Comparison of ENCODE assay signal across 1 cellular context in the genomic region with DNA sequence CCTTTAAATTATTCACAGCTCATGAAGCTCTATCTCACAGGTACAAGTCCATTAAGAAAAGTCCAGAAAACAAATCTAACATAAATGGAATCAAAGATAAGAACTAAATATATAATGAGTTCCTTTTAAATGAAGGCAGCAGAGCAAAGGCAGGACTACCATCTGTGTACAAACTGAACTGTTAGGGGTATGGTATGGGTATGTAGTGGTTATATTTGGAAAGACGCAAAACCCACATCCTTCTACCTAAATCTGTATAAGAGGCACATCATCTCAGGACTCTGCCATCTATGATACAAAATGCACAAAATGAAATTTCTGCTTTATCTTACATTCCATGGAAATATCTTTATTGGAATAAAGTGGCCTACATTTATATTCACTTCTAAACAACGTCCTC.
TF ChIP-seq lines count a peak whose summit lies in the region.

No MANE protein-coding gene starts in this region.

TF ChIP-seq in SK-N-SH treated with all-trans-retinoic acid at 6 μM for 48 hours, 23 proteins besides CTCF, POLR2A, EP300 and RAD21 (continued from another document):
- TF ChIP-seq, protein P1, sequence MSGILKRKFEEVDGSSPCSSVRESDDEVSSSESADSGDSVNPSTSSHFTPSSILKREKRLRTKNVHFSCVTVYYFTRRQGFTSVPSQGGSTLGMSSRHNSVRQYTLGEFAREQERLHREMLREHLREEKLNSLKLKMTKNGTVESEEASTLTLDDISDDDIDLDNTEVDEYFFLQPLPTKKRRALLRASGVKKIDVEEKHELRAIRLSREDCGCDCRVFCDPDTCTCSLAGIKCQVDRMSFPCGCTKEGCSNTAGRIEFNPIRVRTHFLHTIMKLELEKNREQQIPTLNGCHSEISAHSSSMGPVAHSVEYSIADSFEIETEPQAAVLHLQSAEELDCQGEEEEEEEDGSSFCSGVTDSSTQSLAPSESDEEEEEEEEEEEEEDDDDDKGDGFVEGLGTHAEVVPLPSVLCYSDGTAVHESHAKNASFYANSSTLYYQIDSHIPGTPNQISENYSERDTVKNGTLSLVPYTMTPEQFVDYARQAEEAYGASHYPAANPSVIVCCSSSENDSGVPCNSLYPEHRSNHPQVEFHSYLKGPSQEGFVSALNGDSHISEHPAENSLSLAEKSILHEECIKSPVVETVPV (CRISPR knock-in tag; IDR thresholded peaks at IDR 0.05): no peak
- TF ChIP-seq ZC3H10 (CRISPR knock-in tag; IDR thresholded peaks at IDR 0.05) (no peak), ZNF70 (CRISPR knock-in tag; IDR thresholded peaks at IDR 0.05) (no peak), TCF4 (CRISPR knock-in tag; IDR thresholded peaks at IDR 0.05; ENCODE audit: borderline replicate concordance) (no peak), ZFP30 (CRISPR knock-in tag; IDR thresholded peaks at IDR 0.05) (no peak), ESRRG (CRISPR knock-in tag; IDR thresholded peaks at IDR 0.05) (no peak), RARB (CRISPR knock-in tag; IDR thresholded peaks at IDR 0.05) (no peak), ISL1 (CRISPR knock-in tag; IDR thresholded peaks at IDR 0.05) (no peak)
- TF ChIP-seq, protein P2, sequence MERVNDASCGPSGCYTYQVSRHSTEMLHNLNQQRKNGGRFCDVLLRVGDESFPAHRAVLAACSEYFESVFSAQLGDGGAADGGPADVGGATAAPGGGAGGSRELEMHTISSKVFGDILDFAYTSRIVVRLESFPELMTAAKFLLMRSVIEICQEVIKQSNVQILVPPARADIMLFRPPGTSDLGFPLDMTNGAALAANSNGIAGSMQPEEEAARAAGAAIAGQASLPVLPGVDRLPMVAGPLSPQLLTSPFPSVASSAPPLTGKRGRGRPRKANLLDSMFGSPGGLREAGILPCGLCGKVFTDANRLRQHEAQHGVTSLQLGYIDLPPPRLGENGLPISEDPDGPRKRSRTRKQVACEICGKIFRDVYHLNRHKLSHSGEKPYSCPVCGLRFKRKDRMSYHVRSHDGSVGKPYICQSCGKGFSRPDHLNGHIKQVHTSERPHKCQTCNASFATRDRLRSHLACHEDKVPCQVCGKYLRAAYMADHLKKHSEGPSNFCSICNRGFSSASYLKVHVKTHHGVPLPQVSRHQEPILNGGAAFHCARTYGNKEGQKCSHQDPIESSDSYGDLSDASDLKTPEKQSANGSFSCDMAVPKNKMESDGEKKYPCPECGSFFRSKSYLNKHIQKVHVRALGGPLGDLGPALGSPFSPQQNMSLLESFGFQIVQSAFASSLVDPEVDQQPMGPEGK (CRISPR knock-in tag; IDR thresholded peaks at IDR 0.05; ENCODE audit: borderline replicate concordance): no peak
- TF ChIP-seq, protein P3, sequence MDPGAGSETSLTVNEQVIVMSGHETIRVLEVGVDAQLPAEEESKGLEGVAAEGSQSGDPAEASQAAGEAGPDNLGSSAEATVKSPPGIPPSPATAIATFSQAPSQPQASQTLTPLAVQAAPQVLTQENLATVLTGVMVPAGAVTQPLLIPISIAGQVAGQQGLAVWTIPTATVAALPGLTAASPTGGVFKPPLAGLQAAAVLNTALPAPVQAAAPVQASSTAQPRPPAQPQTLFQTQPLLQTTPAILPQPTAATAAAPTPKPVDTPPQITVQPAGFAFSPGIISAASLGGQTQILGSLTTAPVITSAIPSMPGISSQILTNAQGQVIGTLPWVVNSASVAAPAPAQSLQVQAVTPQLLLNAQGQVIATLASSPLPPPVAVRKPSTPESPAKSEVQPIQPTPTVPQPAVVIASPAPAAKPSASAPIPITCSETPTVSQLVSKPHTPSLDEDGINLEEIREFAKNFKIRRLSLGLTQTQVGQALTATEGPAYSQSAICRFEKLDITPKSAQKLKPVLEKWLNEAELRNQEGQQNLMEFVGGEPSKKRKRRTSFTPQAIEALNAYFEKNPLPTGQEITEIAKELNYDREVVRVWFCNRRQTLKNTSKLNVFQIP (CRISPR knock-in tag; IDR thresholded peaks at IDR 0.05; ENCODE audit: borderline replicate concordance, low read depth): no peak
